8 cellular contexts compared by ENCODE assay signal in genomic region chr3:57163751-57164150, GRCh38. TPM values are rescaled to one million over a fixed set of nuclear protein-coding genes. Genes with fewer than 3 reads are reported as not detected.
DNase-seq lines count a peak whose midpoint lies in the region; ATAC-seq lines count a peak whose summit lies in the region.
"Had no signal": no experiment of that assay in that cellular context is flagged by ENCODE, and none has a peak within 500 bp of the region (broad histone marks: within the 10 kb centered on the region; RNA-seq: fewer than 3 reads in every experiment).

No MANE protein-coding gene starts in this region.

- DNase-seq in astrocyte of the hippocampus (ENCODE audit: low read depth, low spot score) (peak; percentile 32), islet precursor cell (peak; percentile 68), Kasumi-1 (lab: John Stamatoyannopoulos, UW) (no peak)
- DNase-seq: NCI-H526 treated with DMSO at 0.1 percent for 48 hours had no signal

- H3K4me1 Mint-ChIP-seq in IgD-negative memory B cell = peaks cover 5 to 17% (median 10%) of the 10 kb centered on the region in 3 donors
- peaks cover 24% of the 10 kb centered on the region for H3K4me1 Mint-ChIP-seq in stimulated activated memory B cell treated with anti-CD40 and anti-IgM and Interleukin-4, amounts not matched to agents 10 μg/mL and 1 μg/mL and 100 μg/mL, for 72 hours

- H3K36me3 Mint-ChIP-seq in IgD-negative memory B cell = no peaks in the 10 kb centered on the region
- no peaks in the 10 kb centered on the region for H3K36me3 Mint-ChIP-seq in stimulated activated memory B cell treated with anti-CD40 and anti-IgM and Interleukin-4, amounts not matched to agents 10 μg/mL and 1 μg/mL and 100 μg/mL, for 72 hours

- no peak for ATAC-seq in stimulated activated memory B cell treated with anti-CD40 and anti-IgM and Interleukin-4, amounts not matched to agents 10 μg/mL and 1 μg/mL and 100 μg/mL, for 72 hours
- no peak for ATAC-seq in GM21723 (IDR thresholded peaks at IDR 0.05; ENCODE audit: unreplicated experiment)
- no peak for ATAC-seq in activated CD4-positive, CD25-positive, alpha-beta regulatory T cell treated with anti-CD3 and anti-CD28 coated beads, Interleukin-2, amount 50 U/mL, for 24 hours

- H3K9me3 Mint-ChIP-seq in IgD-negative memory B cell = peaks cover 0 to 2% (median 0%) of the 10 kb centered on the region in 3 donors
- H3K9me3 Mint-ChIP-seq in stimulated activated memory B cell treated with anti-CD40 and anti-IgM and Interleukin-4, amounts not matched to agents 10 μg/mL and 1 μg/mL and 100 μg/mL, for 72 hours = no peaks in the 10 kb centered on the region

- H3K27ac Mint-ChIP-seq in IgD-negative memory B cell = no peak overlapping the region
- no peak overlapping the region for H3K27ac Mint-ChIP-seq in stimulated activated memory B cell treated with anti-CD40 and anti-IgM and Interleukin-4, amounts not matched to agents 10 μg/mL and 1 μg/mL and 100 μg/mL, for 72 hours

- H3K4me3 Mint-ChIP-seq in IgD-negative memory B cell = peak overlapping the region; percentile 79 to 94 (median 88)
- peak overlapping the region; percentile 89 for H3K4me3 Mint-ChIP-seq in stimulated activated memory B cell treated with anti-CD40 and anti-IgM and Interleukin-4, amounts not matched to agents 10 μg/mL and 1 μg/mL and 100 μg/mL, for 72 hours

- peaks cover 54% of the 10 kb centered on the region for H3K27me3 Mint-ChIP-seq in IgD-negative memory B cell
- H3K27me3 Mint-ChIP-seq in stimulated activated memory B cell treated with anti-CD40 and anti-IgM and Interleukin-4, amounts not matched to agents 10 μg/mL and 1 μg/mL and 100 μg/mL, for 72 hours = peaks cover 84% of the 10 kb centered on the region

RNA-seq across cellular contexts. Expression of gene IL17RD, which starts 1.4 kb away (rescaled TPM):
- not detected for polyA plus RNA-seq in IgD-negative memory B cell

RNA-seq across cellular contexts. Expression of gene HESX1, which starts 36.0 kb away (rescaled TPM):
- 1.1 TPM for polyA plus RNA-seq in IgD-negative memory B cell

Comparison
In these comparisons a context has a peak if more than half of its experiments do, and no peak if none do; other contexts are left out.
1. DNase-seq: peak in astrocyte of the hippocampus (single experiment) and islet precursor cell (single experiment); none in Kasumi-1 (0 of 2).